Comparison of ENCODE assay signal across 29 cellular contexts in the genomic region with DNA sequence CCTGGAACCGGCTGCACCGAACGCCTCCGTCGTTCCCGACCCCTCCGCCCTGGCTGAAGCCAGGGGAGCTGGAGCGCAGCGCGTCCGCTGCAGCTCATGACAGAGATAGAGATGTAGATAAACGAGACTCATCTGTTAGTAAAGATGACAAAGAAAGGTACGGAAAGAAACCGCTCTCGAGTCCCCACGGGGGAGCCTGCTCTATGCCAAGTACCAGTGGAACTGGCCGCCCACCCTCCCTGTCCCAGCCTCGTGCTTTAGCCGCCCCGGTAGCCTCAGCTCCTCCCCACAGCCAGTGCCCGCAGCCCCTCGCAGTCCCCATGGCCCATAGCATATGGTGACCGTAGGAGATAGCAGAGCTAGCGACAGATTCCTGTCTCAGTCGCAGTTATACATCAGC.
DNase-seq lines count a peak whose midpoint lies in the region; ATAC-seq and TF ChIP-seq lines count a peak whose summit lies in the region.
"Had no signal": no experiment of that assay in that cellular context is flagged by ENCODE, and none has a peak within 500 bp of the region (broad histone marks: within the 10 kb centered on the region; RNA-seq: fewer than 3 reads in every experiment).

No MANE protein-coding gene starts in this region.

- H3K9me3 Mint-ChIP-seq in activated T-cell treated with anti-CD3 and anti-CD28 coated beads, Interleukin-2, amount 50 U/mL, for 72 hours = peaks cover 0 to 2% of the 10 kb centered on the region in 2 donors
- peaks cover 0 to 4% (median 2%) of the 10 kb centered on the region in 3 donors for H3K9me3 Mint-ChIP-seq in T-cell
- H3K9me3 Mint-ChIP-seq in effector memory CD8-positive, alpha-beta T cell = no peaks in the 10 kb centered on the region
- H3K9me3 Mint-ChIP-seq in nephron progenitor cell = no peaks in the 10 kb centered on the region
- H3K9me3 Mint-ChIP-seq: neural progenitor cell; stimulated activated memory B cell treated with anti-CD40 and anti-IgM and Interleukin-4, amounts not matched to agents 10 μg/mL and 1 μg/mL and 100 μg/mL, for 72 hours had no signal

- peaks cover 9% of the 10 kb centered on the region for H3K4me1 Mint-ChIP-seq in activated T-cell treated with anti-CD3 and anti-CD28 coated beads, Interleukin-2, amount 50 U/mL, for 72 hours (ENCODE audit: low read depth)
- H3K4me1 Mint-ChIP-seq in T-cell (peaks cover 13 to 24% (median 22%) of the 10 kb centered on the region in 3 donors), nephron progenitor cell (no peaks in the 10 kb centered on the region)
- H3K4me1 Mint-ChIP-seq in effector memory CD8-positive, alpha-beta T cell (ENCODE audit: low read depth in 2 of 2) = peaks cover 0 to 26% of the 10 kb centered on the region in 2 donors
- H3K4me1 Mint-ChIP-seq: activated CD8-positive, alpha-beta memory T cell treated with anti-CD3 and anti-CD28 coated beads, Interleukin-2, amount 10 ng/mL, durations not matched to agents 7 days and 5 days; stimulated activated memory B cell treated with anti-CD40 and anti-IgM and Interleukin-4, amounts not matched to agents 10 μg/mL and 1 μg/mL and 100 μg/mL, for 72 hours had no signal

- no peaks in the 10 kb centered on the region for H3K9me3 ChIP-seq in Peyer's patch
- H3K9me3 ChIP-seq: BE2C had no signal

- no peaks in the 10 kb centered on the region for H3K4me1 ChIP-seq in Peyer's patch
- H3K4me1 ChIP-seq: BE2C, neural progenitor cell had no signal

- H3K4me3 ChIP-seq in Peyer's patch = no peak overlapping the region
- H3K4me3 ChIP-seq: neural progenitor cell had no signal

- TF ChIP-seq POLR2A in Peyer's patch (IDR thresholded peaks at IDR 0.05) = no peak
- no peak for TF ChIP-seq POLR2A in GM18505 (IDR thresholded peaks at IDR 0.05; ENCODE audit: borderline replicate concordance, extremely low read depth, insufficient read depth, insufficient read length)

- peaks cover 0 to 83% (median 0%) of the 10 kb centered on the region in 3 donors for H3K36me3 ChIP-seq in Peyer's patch
- H3K36me3 ChIP-seq: BE2C had no signal

- no peak for DNase-seq in activated T-cell treated with anti-CD3 and anti-CD28 coated beads, Interleukin-2, amount 50 U/mL, for 72 hours
- DNase-seq in activated T-cell treated with anti-CD3 and anti-CD28 coated beads for 4 hours (no peak), T-cell (no peak), nephron progenitor cell (no peak), head of caudate nucleus (no peak), Peyer's patch (no peak)
- DNase-seq in effector memory CD8-positive, alpha-beta T cell = no peak
- DNase-seq: ACHN; activated CD4-positive, alpha-beta T cell treated with anti-CD3 and anti-CD28 coated beads for 1 hour; activated CD8-positive, alpha-beta memory T cell treated with anti-CD3 and anti-CD28 coated beads, Interleukin-2, amount 10 ng/mL, durations not matched to agents 7 days and 5 days; activated effector memory CD4-positive, alpha-beta T cell treated with anti-CD3 and anti-CD28 coated beads, Interleukin-2, amount 50 U/mL, for 16 hours; BE2C; Calu3; cerebellar nuclear complex; DMS79 treated with DMSO at 0.1 percent for 48 hours; GF-D8; IMR-90; NCI-H1048; NCI-H1694 treated with DMSO at 0.1 percent for 48 hours; NCI-H510A treated with DMSO at 0.1 percent for 48 hours; right cardiac atrium; SIG-M5; stimulated activated CD4-positive, alpha-beta T cell treated with anti-CD3 and anti-CD28 coated beads, Interleukin-12 subunit alpha, Interleukin-12 subunit beta, amount 100 ng/mL, for 4 hours; stimulated activated CD4-positive, alpha-beta T cell treated with anti-CD3 and anti-CD28 coated beads, Interleukin-4, amount 100 ng/mL, for 24 hours; SW 1271 had no signal

- no peak for TF ChIP-seq CTCF in nephron progenitor cell (IDR thresholded peaks at IDR 0.05)
- no peak for TF ChIP-seq CTCF in Peyer's patch (IDR thresholded peaks at IDR 0.05)

- H3K27ac ChIP-seq in Peyer's patch = no peak overlapping the region
- H3K27ac ChIP-seq: neural progenitor cell had no signal

- intact Hi-C loops in head of caudate nucleus (cut with DNase I) = no loop called here

- no peaks in the 10 kb centered on the region for H3K27me3 Mint-ChIP-seq in activated T-cell treated with anti-CD3 and anti-CD28 coated beads, Interleukin-2, amount 50 U/mL, for 72 hours (ENCODE audit: low read depth)
- H3K27me3 Mint-ChIP-seq in T-cell = no peaks in the 10 kb centered on the region
- H3K27me3 Mint-ChIP-seq in effector memory CD8-positive, alpha-beta T cell = no peaks in the 10 kb centered on the region
- no peaks in the 10 kb centered on the region for H3K27me3 Mint-ChIP-seq in nephron progenitor cell (ENCODE audit: low read depth, poor library complexity)
- H3K27me3 Mint-ChIP-seq: activated CD8-positive, alpha-beta memory T cell treated with anti-CD3 and anti-CD28 coated beads, Interleukin-2, amount 10 ng/mL, durations not matched to agents 7 days and 5 days; stimulated activated memory B cell treated with anti-CD40 and anti-IgM and Interleukin-4, amounts not matched to agents 10 μg/mL and 1 μg/mL and 100 μg/mL, for 72 hours had no signal

- H3K4me3 Mint-ChIP-seq in activated T-cell treated with anti-CD3 and anti-CD28 coated beads, Interleukin-2, amount 50 U/mL, for 72 hours = peak overlapping the region; percentile 23 to 70
- peak overlapping the region; percentile 28 to 49 (median 44) for H3K4me3 Mint-ChIP-seq in T-cell
- peak overlapping the region in 1 of 2 donors; percentile 80 for H3K4me3 Mint-ChIP-seq in effector memory CD8-positive, alpha-beta T cell
- no peak overlapping the region for H3K4me3 Mint-ChIP-seq in nephron progenitor cell
- H3K4me3 Mint-ChIP-seq: activated CD8-positive, alpha-beta memory T cell treated with anti-CD3 and anti-CD28 coated beads, Interleukin-2, amount 10 ng/mL, durations not matched to agents 7 days and 5 days; neural progenitor cell; stimulated activated memory B cell treated with anti-CD40 and anti-IgM and Interleukin-4, amounts not matched to agents 10 μg/mL and 1 μg/mL and 100 μg/mL, for 72 hours had no signal

- POLR2A ChIA-PET in T-cell (lab: Charles Lee) = interaction anchor here (0.6 to 1.2 kb wide), 2 partner anchors 9 to 11 kb away, joined by 3 read pairs; no protein-coding TSS in a partner anchor

- CTCF ChIA-PET in T-cell (lab: Charles Lee) = interaction anchor here in 1 of 2 donors (0.6 to 1.5 kb wide), 2 partner anchors 8 to 9 kb away, joined by 3 read pairs; no protein-coding TSS in a partner anchor

- ATAC-seq in activated T-cell treated with anti-CD3 and anti-CD28 coated beads, Interleukin-2, amount 50 U/mL, for 72 hours (replicated peaks in 1 of 2) = peak in 1 of 2 donors; percentile 12
- ATAC-seq in T-cell (replicated peaks in 1 of 4) = no peak
- no peak for ATAC-seq in effector memory CD8-positive, alpha-beta T cell (replicated peaks)
- ATAC-seq in GM18505 (IDR thresholded peaks at IDR 0.05; ENCODE audit: unreplicated experiment) = no peak
- ATAC-seq: activated CD8-positive, alpha-beta memory T cell treated with anti-CD3 and anti-CD28 coated beads, Interleukin-2, amount 10 ng/mL, durations not matched to agents 7 days and 5 days; HCT116; right cardiac atrium; stimulated activated memory B cell treated with anti-CD40 and anti-IgM and Interleukin-4, amounts not matched to agents 10 μg/mL and 1 μg/mL and 100 μg/mL, for 72 hours had no signal

- no peaks in the 10 kb centered on the region for H3K36me3 Mint-ChIP-seq in activated T-cell treated with anti-CD3 and anti-CD28 coated beads, Interleukin-2, amount 50 U/mL, for 72 hours (ENCODE audit: insufficient read depth in 2 of 2)
- H3K36me3 Mint-ChIP-seq in T-cell = peaks cover 15% of the 10 kb centered on the region
- H3K36me3 Mint-ChIP-seq in effector memory CD8-positive, alpha-beta T cell (ENCODE audit: insufficient read depth) = peaks cover 84% of the 10 kb centered on the region
- peaks cover 90% of the 10 kb centered on the region for H3K36me3 Mint-ChIP-seq in nephron progenitor cell (ENCODE audit: low read depth)

- no peaks in the 10 kb centered on the region for H3K27me3 ChIP-seq in Peyer's patch
- H3K27me3 ChIP-seq: BE2C, neural progenitor cell had no signal

- H3K27ac Mint-ChIP-seq in activated T-cell treated with anti-CD3 and anti-CD28 coated beads, Interleukin-2, amount 50 U/mL, for 72 hours = peak overlapping the region; percentile 80
- H3K27ac Mint-ChIP-seq in T-cell (peak overlapping the region; percentile 88 to 93), nephron progenitor cell (peak overlapping the region; percentile 78)
- peak overlapping the region; percentile 79 to 96 for H3K27ac Mint-ChIP-seq in effector memory CD8-positive, alpha-beta T cell
- H3K27ac Mint-ChIP-seq: activated CD8-positive, alpha-beta memory T cell treated with anti-CD3 and anti-CD28 coated beads, Interleukin-2, amount 10 ng/mL, durations not matched to agents 7 days and 5 days; neural progenitor cell; stimulated activated memory B cell treated with anti-CD40 and anti-IgM and Interleukin-4, amounts not matched to agents 10 μg/mL and 1 μg/mL and 100 μg/mL, for 72 hours had no signal
